ENCODE assay signal across 1 cellular context in the genomic region with DNA sequence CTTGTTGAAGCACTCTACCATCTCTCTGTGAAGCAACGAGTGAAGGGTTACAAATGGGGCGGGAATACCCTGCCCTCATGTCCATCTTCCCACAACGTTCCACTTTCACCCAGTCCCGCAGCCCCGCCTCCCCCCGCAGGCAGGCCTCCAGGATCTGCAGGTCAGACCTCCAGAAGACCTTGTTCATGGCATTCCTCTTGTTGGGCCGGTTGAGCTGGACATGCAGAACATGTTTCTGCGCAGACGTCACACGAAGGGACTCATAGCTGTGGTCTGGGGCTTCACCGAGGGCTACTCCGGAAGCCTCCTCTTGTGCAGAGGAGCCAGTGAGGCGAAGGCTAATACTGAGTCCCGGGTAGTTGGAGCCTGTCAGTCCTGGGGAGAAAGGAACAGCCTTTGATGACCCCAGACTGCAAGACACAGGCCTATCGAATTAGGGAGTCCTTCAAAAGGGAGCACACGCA.
A peak's percentile ranks its signal among the peaks of the same experiment; 100 is the strongest.
TF ChIP-seq lines count a peak whose summit lies in the region.

No MANE protein-coding gene starts in this region.

TF ChIP-seq in IMR-90, 13 proteins besides CTCF, POLR2A, EP300 and RAD21:
- TF ChIP-seq CEBPB (IDR thresholded peaks at IDR 0.05; ENCODE audit: low read depth, low read length) (no peak), NFE2L2 (IDR thresholded peaks at IDR 0.05; ENCODE audit: low read depth, low read length) (no peak), CHD1 (IDR thresholded peaks at IDR 0.05; ENCODE audit: low read depth, low read length) (no peak), SMC3 (IDR thresholded peaks at IDR 0.05; ENCODE audit: low read depth, low read length) (no peak), USF2 (IDR thresholded peaks at IDR 0.05; ENCODE audit: low read depth, low read length) (no peak), MAZ (IDR thresholded peaks at IDR 0.05; ENCODE audit: borderline replicate concordance, low read depth, low read length) (0 out of 2 replicates have a peak, but pooled peaks have one; percentile 3), BHLHE40 (IDR thresholded peaks at IDR 0.05; ENCODE audit: low read depth, low read length) (no peak; the same call in 1 of the 2 replicates), RCOR1 (IDR thresholded peaks at IDR 0.05; ENCODE audit: insufficient replicate concordance, low read length) (peak; percentile 36), MAFK (IDR thresholded peaks at IDR 0.05; ENCODE audit: low read depth, low read length) (peak; percentile 5; the same call in 1 of the 2 replicates), RFX5 (IDR thresholded peaks at IDR 0.05; ENCODE audit: low read depth, low read length) (no peak), FOS (IDR thresholded peaks at IDR 0.05; ENCODE audit: low read depth, low read length) (0 out of 2 replicates have a peak, but pooled peaks have one; percentile 12), MXI1 (IDR thresholded peaks at IDR 0.05; ENCODE audit: borderline replicate concordance, low read depth, low read length) (no peak)
- TF ChIP-seq, protein P1, sequence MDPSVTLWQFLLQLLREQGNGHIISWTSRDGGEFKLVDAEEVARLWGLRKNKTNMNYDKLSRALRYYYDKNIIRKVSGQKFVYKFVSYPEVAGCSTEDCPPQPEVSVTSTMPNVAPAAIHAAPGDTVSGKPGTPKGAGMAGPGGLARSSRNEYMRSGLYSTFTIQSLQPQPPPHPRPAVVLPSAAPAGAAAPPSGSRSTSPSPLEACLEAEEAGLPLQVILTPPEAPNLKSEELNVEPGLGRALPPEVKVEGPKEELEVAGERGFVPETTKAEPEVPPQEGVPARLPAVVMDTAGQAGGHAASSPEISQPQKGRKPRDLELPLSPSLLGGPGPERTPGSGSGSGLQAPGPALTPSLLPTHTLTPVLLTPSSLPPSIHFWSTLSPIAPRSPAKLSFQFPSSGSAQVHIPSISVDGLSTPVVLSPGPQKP (IDR thresholded peaks at IDR 0.05; ENCODE audit: borderline replicate concordance, low read depth, low read length) = no peak
TF ChIP-seq in IMR-90: peak in this region for 4.
